In genomic region chr21:32750405-32750804, GRCh38 we compare ENCODE assay signal across 25 cellular contexts.
"Had no signal": no experiment of that assay in that cellular context is flagged by ENCODE, and none has a peak within 500 bp of the region (broad histone marks: within the 10 kb centered on the region; RNA-seq: fewer than 3 reads in every experiment).

No MANE protein-coding gene starts in this region.

- H3K4me3 Mint-ChIP-seq: activated B cell treated with CpG ODN at 0.5 μM for 24 hours; activated naive CD4-positive, alpha-beta T cell treated with anti-CD3 and anti-CD28 coated beads, Interleukin-2, amount 50 U/mL, for 24 hours; T-cell had no signal

- H3K27me3 ChIP-seq: adrenal gland, MG63 had no signal

- H3K4me1 Mint-ChIP-seq: activated B cell treated with CpG ODN at 0.5 μM for 24 hours had no signal

- DNase-seq: activated B cell treated with CpG ODN at 0.5 μM for 24 hours; activated CD4-positive, alpha-beta T cell treated with anti-CD3 and anti-CD28 coated beads, Interleukin-2, amount 50 U/mL, for 4 hours; activated CD8-positive, alpha-beta memory T cell treated with anti-CD3 and anti-CD28 coated beads, Interleukin-2, amount 50 U/mL, for 4 hours; adrenal gland; anterior cingulate cortex; cerebellar nuclear complex; MG63; MV-4-11; NCI-H1092 treated with DMSO at 0.1 percent for 48 hours; NCI-H1417 treated with DMSO at 0.1 percent for 48 hours; NCI-H1694; NCI-H2029; NCI-H2107; NCI-H2171 treated with DMSO at 0.1 percent for 48 hours; NCI-H226; NCI-H526; NCI-H82; RPMI8226; T-cell; T-helper 2 cell; T1000 had no signal

- H3K9me3 Mint-ChIP-seq: activated B cell treated with CpG ODN at 0.5 μM for 24 hours; activated naive CD4-positive, alpha-beta T cell treated with anti-CD3 and anti-CD28 coated beads, Interleukin-2, amount 50 U/mL, for 24 hours; T-cell had no signal

- H3K27ac ChIP-seq: adrenal gland, SK-N-MC had no signal

- H3K27me3 Mint-ChIP-seq: activated B cell treated with CpG ODN at 0.5 μM for 24 hours; activated naive CD4-positive, alpha-beta T cell treated with anti-CD3 and anti-CD28 coated beads, Interleukin-2, amount 50 U/mL, for 24 hours; T-cell had no signal

- ATAC-seq: Panc1, Right ventricle myocardium inferior, T-cell had no signal

- H3K27ac Mint-ChIP-seq: activated B cell treated with CpG ODN at 0.5 μM for 24 hours, T-cell had no signal
